ENCODE assay signal across 38 cellular contexts in genomic region chr17:29326414-29326813, GRCh38.
"Had no signal": no experiment of that assay in that cellular context is flagged by ENCODE, and none has a peak within 500 bp of the region (broad histone marks: within the 10 kb centered on the region; RNA-seq: fewer than 3 reads in every experiment).

No MANE protein-coding gene starts in this region.

- DNase-seq: activated effector memory CD4-positive, alpha-beta T cell treated with anti-CD3 and anti-CD28 coated beads, Interleukin-2, amount 50 U/mL, for 16 hours; activated effector memory CD4-positive, alpha-beta T cell treated with Interleukin-2 at 50 U/mL for 16 hours; activated gamma-delta T cell; activated gamma-delta T cell treated with Interleukin-2 at 50 U/mL for 16 hours; activated naive CD4-positive, alpha-beta T cell; activated naive CD4-positive, alpha-beta T cell treated with anti-CD3 and anti-CD28 coated beads for 36 hours; activated naive CD4-positive, alpha-beta T cell treated with anti-CD3 and anti-CD28 coated beads, Interleukin-2, amount 10 ng/mL, durations not matched to agents 7 days and 5 days; activated naive CD4-positive, alpha-beta T cell treated with anti-CD3 and anti-CD28 coated beads, Interleukin-2, amount 50 U/mL, for 16 hours; activated naive CD4-positive, alpha-beta T cell treated with Interleukin-2 at 50 U/mL for 16 hours; activated naive CD8-positive, alpha-beta T cell treated with anti-CD3 and anti-CD28 coated beads for 36 hours; activated naive CD8-positive, alpha-beta T cell treated with anti-CD3 and anti-CD28 coated beads, Interleukin-2, amount 10 ng/mL, durations not matched to agents 7 days and 5 days; activated naive CD8-positive, alpha-beta T cell treated with anti-CD3 and anti-CD28 coated beads, Interleukin-2, amount 50 U/mL, for 24 hours; activated T-cell treated with anti-CD3 and anti-CD28 coated beads, Interleukin-2, amount 50 U/mL, for 4 hours; activated T-cell treated with anti-CD3 and anti-CD28 coated beads, Interleukin-2, amount 50 U/mL, for 48 hours; activated T-cell treated with anti-CD3 and anti-CD28 coated beads, Interleukin-2, amount 50 U/mL, for 72 hours; adrenal gland; amniotic stem cell; amygdala; anterior cingulate cortex; body of pancreas; brain microvascular endothelial cell; caudate nucleus; central memory CD4-positive, alpha-beta T cell; cerebellar nuclear complex had no signal

- ATAC-seq: activated naive CD4-positive, alpha-beta T cell treated with anti-CD3 and anti-CD28 coated beads, Interleukin-2, amount 50 U/mL, for 72 hours; activated naive CD8-positive, alpha-beta T cell treated with anti-CD3 and anti-CD28 coated beads, Interleukin-2, amount 50 U/mL, for 24 hours; activated T-cell treated with anti-CD3 and anti-CD28 coated beads, Interleukin-2, amount 50 U/mL, for 4 hours; activated T-cell treated with anti-CD3 and anti-CD28 coated beads, Interleukin-2, amount 50 U/mL, for 72 hours; activated T-helper 17 cell treated with anti-CD3 and anti-CD28 coated beads, Interleukin-2, amount 50 U/mL, for 72 hours; body of pancreas had no signal

- H3K36me3 ChIP-seq: adrenal gland, ascending aorta, brain microvascular endothelial cell, breast epithelium, cardiac muscle cell had no signal

- H3K4me1 ChIP-seq: adrenal gland, ascending aorta, body of pancreas, breast epithelium had no signal

- H3K4me3 ChIP-seq: adrenal gland, ascending aorta, body of pancreas, breast epithelium, cardiac muscle cell had no signal

- H3K9me3 ChIP-seq: adrenal gland, ascending aorta, body of pancreas, breast epithelium had no signal

- FAIRE-seq: astrocyte, bronchial epithelial cell, colon had no signal

- H3K27me3 Mint-ChIP-seq: activated naive CD4-positive, alpha-beta T cell treated with anti-CD3 and anti-CD28 coated beads, Interleukin-2, amount 50 U/mL, for 24 hours; activated naive CD8-positive, alpha-beta T cell; activated naive CD8-positive, alpha-beta T cell treated with anti-CD3 and anti-CD28 coated beads for 36 hours; activated T-helper 17 cell treated with anti-CD3 and anti-CD28 coated beads, Interleukin-2, amount 50 U/mL, for 72 hours; central memory CD8-positive, alpha-beta T cell had no signal

- H3K4me3 Mint-ChIP-seq: activated naive CD4-positive, alpha-beta T cell treated with anti-CD3 and anti-CD28 coated beads for 36 hours; activated naive CD4-positive, alpha-beta T cell treated with anti-CD3 and anti-CD28 coated beads, Interleukin-2, amount 10 ng/mL, durations not matched to agents 7 days and 5 days; activated naive CD4-positive, alpha-beta T cell treated with anti-CD3 and anti-CD28 coated beads, Interleukin-2, amount 50 U/mL, for 24 hours; activated naive CD8-positive, alpha-beta T cell; activated naive CD8-positive, alpha-beta T cell treated with anti-CD3 and anti-CD28 coated beads for 36 hours; activated naive CD8-positive, alpha-beta T cell treated with anti-CD3 and anti-CD28 coated beads, Interleukin-2, amount 10 ng/mL, durations not matched to agents 7 days and 5 days; activated naive CD8-positive, alpha-beta T cell treated with anti-CD3 and anti-CD28 coated beads, Interleukin-2, amount 50 U/mL, for 24 hours; activated T-cell treated with anti-CD3 and anti-CD28 coated beads, Interleukin-2, amount 50 U/mL, for 4 hours; activated T-cell treated with anti-CD3 and anti-CD28 coated beads, Interleukin-2, amount 50 U/mL, for 72 hours; activated T-helper 1 cell treated with anti-CD3 and anti-CD28 coated beads, Interleukin-12 subunit alpha, Interleukin-12 subunit beta, Interleukin-2, Interleukin-4 antibody, amounts not matched to agents 30 ng/mL and 10 ng/mL and 1 ng/mL, durations not matched to agents 14 hours and 24 hours and 36 hours; activated T-helper 17 cell treated with anti-CD3 and anti-CD28 coated beads, Interleukin-2, amount 50 U/mL, for 72 hours; brain; central memory CD8-positive, alpha-beta T cell had no signal

- H3K27ac Mint-ChIP-seq: activated naive CD4-positive, alpha-beta T cell treated with anti-CD3 and anti-CD28 coated beads for 36 hours; activated naive CD4-positive, alpha-beta T cell treated with anti-CD3 and anti-CD28 coated beads, Interleukin-2, amount 10 ng/mL, durations not matched to agents 7 days and 5 days; activated naive CD4-positive, alpha-beta T cell treated with anti-CD3 and anti-CD28 coated beads, Interleukin-2, amount 50 U/mL, for 24 hours; activated naive CD4-positive, alpha-beta T cell treated with anti-CD3 and anti-CD28 coated beads, Interleukin-2, amount 50 U/mL, for 72 hours; activated naive CD8-positive, alpha-beta T cell; activated naive CD8-positive, alpha-beta T cell treated with anti-CD3 and anti-CD28 coated beads for 36 hours; activated naive CD8-positive, alpha-beta T cell treated with anti-CD3 and anti-CD28 coated beads, Interleukin-2, amount 10 ng/mL, durations not matched to agents 7 days and 5 days; activated naive CD8-positive, alpha-beta T cell treated with anti-CD3 and anti-CD28 coated beads, Interleukin-2, amount 50 U/mL, for 24 hours; activated T-cell treated with anti-CD3 and anti-CD28 coated beads, Interleukin-2, amount 50 U/mL, for 72 hours; activated T-helper 1 cell treated with anti-CD3 and anti-CD28 coated beads, Interleukin-12 subunit alpha, Interleukin-12 subunit beta, Interleukin-2, Interleukin-4 antibody, amounts not matched to agents 30 ng/mL and 10 ng/mL and 1 ng/mL, durations not matched to agents 14 hours and 24 hours and 36 hours; activated T-helper 17 cell treated with anti-CD3 and anti-CD28 coated beads, Interleukin-2, amount 50 U/mL, for 72 hours; activated T-helper 2 cell treated with anti-CD3 and anti-CD28 coated beads, Interferon-gamma antibody, Interleukin-2, Interleukin-4, amounts not matched to agents 10 μg/mL and 5 μg/mL and 100 μg/mL, durations not matched to agents 14 hours and 24 hours and 36 hours; brain had no signal

- H3K9me3 Mint-ChIP-seq: activated naive CD4-positive, alpha-beta T cell treated with anti-CD3 and anti-CD28 coated beads for 36 hours; activated naive CD4-positive, alpha-beta T cell treated with anti-CD3 and anti-CD28 coated beads, Interleukin-2, amount 10 ng/mL, durations not matched to agents 7 days and 5 days; activated naive CD4-positive, alpha-beta T cell treated with anti-CD3 and anti-CD28 coated beads, Interleukin-2, amount 50 U/mL, for 24 hours; activated naive CD4-positive, alpha-beta T cell treated with anti-CD3 and anti-CD28 coated beads, Interleukin-2, amount 50 U/mL, for 72 hours; activated naive CD8-positive, alpha-beta T cell treated with anti-CD3 and anti-CD28 coated beads for 36 hours; activated naive CD8-positive, alpha-beta T cell treated with anti-CD3 and anti-CD28 coated beads, Interleukin-2, amount 10 ng/mL, durations not matched to agents 7 days and 5 days; activated naive CD8-positive, alpha-beta T cell treated with anti-CD3 and anti-CD28 coated beads, Interleukin-2, amount 50 U/mL, for 24 hours; activated T-cell treated with anti-CD3 and anti-CD28 coated beads, Interleukin-2, amount 50 U/mL, for 4 hours; activated T-cell treated with anti-CD3 and anti-CD28 coated beads, Interleukin-2, amount 50 U/mL, for 72 hours; activated T-helper 1 cell treated with anti-CD3 and anti-CD28 coated beads, Interleukin-12 subunit alpha, Interleukin-12 subunit beta, Interleukin-2, Interleukin-4 antibody, amounts not matched to agents 30 ng/mL and 10 ng/mL and 1 ng/mL, durations not matched to agents 14 hours and 24 hours and 36 hours; activated T-helper 17 cell treated with anti-CD3 and anti-CD28 coated beads, Interleukin-2, amount 50 U/mL, for 72 hours; activated T-helper 2 cell treated with anti-CD3 and anti-CD28 coated beads, Interferon-gamma antibody, Interleukin-2, Interleukin-4, amounts not matched to agents 10 μg/mL and 5 μg/mL and 100 μg/mL, durations not matched to agents 14 hours and 24 hours and 36 hours; central memory CD8-positive, alpha-beta T cell had no signal

- H3K36me3 Mint-ChIP-seq: activated naive CD4-positive, alpha-beta T cell treated with anti-CD3 and anti-CD28 coated beads, Interleukin-2, amount 10 ng/mL, durations not matched to agents 7 days and 5 days; activated naive CD4-positive, alpha-beta T cell treated with anti-CD3 and anti-CD28 coated beads, Interleukin-2, amount 50 U/mL, for 24 hours; activated naive CD4-positive, alpha-beta T cell treated with anti-CD3 and anti-CD28 coated beads, Interleukin-2, amount 50 U/mL, for 72 hours; activated naive CD8-positive, alpha-beta T cell; activated naive CD8-positive, alpha-beta T cell treated with anti-CD3 and anti-CD28 coated beads for 36 hours; activated naive CD8-positive, alpha-beta T cell treated with anti-CD3 and anti-CD28 coated beads, Interleukin-2, amount 10 ng/mL, durations not matched to agents 7 days and 5 days; brain had no signal

- H3K27ac ChIP-seq: adrenal gland, ascending aorta, body of pancreas, brain microvascular endothelial cell, breast epithelium, cardiac muscle cell had no signal

- H3K4me1 Mint-ChIP-seq: activated naive CD4-positive, alpha-beta T cell treated with anti-CD3 and anti-CD28 coated beads, Interleukin-2, amount 10 ng/mL, durations not matched to agents 7 days and 5 days; activated naive CD4-positive, alpha-beta T cell treated with anti-CD3 and anti-CD28 coated beads, Interleukin-2, amount 50 U/mL, for 24 hours; activated naive CD8-positive, alpha-beta T cell treated with anti-CD3 and anti-CD28 coated beads for 36 hours; activated naive CD8-positive, alpha-beta T cell treated with anti-CD3 and anti-CD28 coated beads, Interleukin-2, amount 10 ng/mL, durations not matched to agents 7 days and 5 days; activated naive CD8-positive, alpha-beta T cell treated with anti-CD3 and anti-CD28 coated beads, Interleukin-2, amount 50 U/mL, for 24 hours; activated T-helper 17 cell treated with anti-CD3 and anti-CD28 coated beads, Interleukin-2, amount 50 U/mL, for 72 hours; brain; central memory CD8-positive, alpha-beta T cell had no signal
